In genomic region chr5:39021413-39021812, GRCh38 we compare ENCODE assay signal across 25 cellular contexts. TPM values are rescaled to one million over a fixed set of nuclear protein-coding genes. Genes with fewer than 3 reads are reported as not detected.
A peak's percentile ranks its signal among the peaks of the same experiment; 100 is the strongest.
DNase-seq lines count a peak whose midpoint lies in the region; ATAC-seq and TF ChIP-seq lines count a peak whose summit lies in the region.
"Had no signal": no experiment of that assay in that cellular context is flagged by ENCODE, and none has a peak within 500 bp of the region (broad histone marks: within the 10 kb centered on the region; RNA-seq: fewer than 3 reads in every experiment).

No MANE protein-coding gene starts in this region.

- no peak overlapping the region for H3K4me3 Mint-ChIP-seq in WTC11
- H3K4me3 Mint-ChIP-seq: activated CD4-positive, alpha-beta T cell treated with anti-CD3 and anti-CD28 coated beads, Interleukin-2, amount 10 ng/mL, durations not matched to agents 24 days and 14 days; activated T-cell treated with anti-CD3 and anti-CD28 coated beads, Interleukin-2, amount 50 U/mL, for 4 hours; stimulated activated naive CD8-positive, alpha-beta T cell treated with anti-CD3 and anti-CD28 coated beads, Interleukin-15, amount 100 ng/mL, for 72 hours had no signal

- peaks cover 53% of the 10 kb centered on the region for H3K4me1 Mint-ChIP-seq in WTC11

- no peaks in the 10 kb centered on the region for H3K27me3 ChIP-seq in psoas muscle (ENCODE audit: insufficient read depth in 3 of 3, low read length in 2 of 3)
- H3K27me3 ChIP-seq: adrenal gland, brain microvascular endothelial cell, thyroid gland had no signal

- ATAC-seq in WTC11 (peak; percentile 88), psoas muscle (no peak), GM21360 (IDR thresholded peaks at IDR 0.05; ENCODE audit: unreplicated experiment) (no peak), GM19395 (IDR thresholded peaks at IDR 0.05; ENCODE audit: unreplicated experiment) (no peak)
- ATAC-seq: activated T-cell treated with anti-CD3 and anti-CD28 coated beads, Interleukin-2, amount 50 U/mL, for 4 hours; esophagus mucosa; sciatic nerve; stimulated activated naive CD8-positive, alpha-beta T cell treated with anti-CD3 and anti-CD28 coated beads, Interleukin-15, amount 100 ng/mL, for 72 hours had no signal

- peak overlapping the region; percentile 33 for H3K27ac ChIP-seq in psoas muscle
- H3K27ac ChIP-seq: adrenal gland, brain microvascular endothelial cell, C4-2B, thyroid gland had no signal

- H3K27me3 Mint-ChIP-seq in WTC11 (ENCODE audit: low read depth): no peaks in the 10 kb centered on the region
- H3K27me3 Mint-ChIP-seq: activated CD4-positive, alpha-beta T cell treated with anti-CD3 and anti-CD28 coated beads, Interleukin-2, amount 10 ng/mL, durations not matched to agents 24 days and 14 days; stimulated activated naive CD8-positive, alpha-beta T cell treated with anti-CD3 and anti-CD28 coated beads, Interleukin-15, amount 100 ng/mL, for 72 hours had no signal

- no peaks in the 10 kb centered on the region for H3K9me3 ChIP-seq in psoas muscle
- H3K9me3 ChIP-seq: adrenal gland, SK-N-SH, thyroid gland had no signal

- peaks cover 15% of the 10 kb centered on the region for H3K36me3 Mint-ChIP-seq in WTC11

- POLR2A ChIA-PET in WTC11 (lab: Charles Lee): no interaction called here

- CTCF ChIA-PET in WTC11 (lab: Charles Lee): interaction anchor here (0.6 to 1.0 kb wide), 2 partner anchors 27 to 60 kb away, joined by 3 to 4 read pairs; no protein-coding TSS in a partner anchor

- peak; percentile 21 for DNase-seq in HCEC 1CT
- DNase-seq in WTC11 (ENCODE audit: low spot score): peak; percentile 15
- DNase-seq in kidney tubule cell (ENCODE audit: low spot score): peak; percentile 6
- DNase-seq in psoas muscle: no peak
- DNase-seq in mucosa of gallbladder (ENCODE audit: low spot score): no peak
- DNase-seq in NCI-H2029 treated with DMSO at 0.1 percent for 48 hours (lab: John Stamatoyannopoulos, UW): no peak
- DNase-seq: activated CD4-positive, alpha-beta T cell treated with anti-CD3 and anti-CD28 coated beads, Interleukin-2, amount 10 ng/mL, durations not matched to agents 24 days and 14 days; activated naive CD4-positive, alpha-beta T cell treated with Interleukin-2 at 50 U/mL for 16 hours; activated T-cell treated with anti-CD3 and anti-CD28 coated beads, Interleukin-2, amount 50 U/mL, for 4 hours; adrenal gland; brain microvascular endothelial cell; effector memory CD4-positive, alpha-beta T cell; foreskin melanocyte; mammary epithelial cell; NCI-H1048; NCI-H187; NCI-H748 treated with DMSO at 0.1 percent for 48 hours; SK-N-SH; stimulated activated naive CD8-positive, alpha-beta T cell treated with anti-CD3 and anti-CD28 coated beads, Interleukin-15, amount 100 ng/mL, for 72 hours had no signal

- 41 to 56% (median 44%) methylated on average over 1 of the region's 1 CpG for WGBS in psoas muscle, 3 donors

- H3K4me3 ChIP-seq in psoas muscle: no peak overlapping the region
- H3K4me3 ChIP-seq: adrenal gland, thyroid gland had no signal

- H3K4me1 ChIP-seq in psoas muscle: peaks cover 51% of the 10 kb centered on the region

- peaks cover 0 to 18% of the 10 kb centered on the region in 2 donors for H3K36me3 ChIP-seq in psoas muscle (ENCODE audit: insufficient read depth in 1 of 2, low read depth in 1 of 2)
- H3K36me3 ChIP-seq: adrenal gland, thyroid gland had no signal

- peak overlapping the region; percentile 60 for H3K27ac Mint-ChIP-seq in WTC11
- H3K27ac Mint-ChIP-seq: activated CD4-positive, alpha-beta T cell treated with anti-CD3 and anti-CD28 coated beads, Interleukin-2, amount 10 ng/mL, durations not matched to agents 24 days and 14 days; stimulated activated naive CD8-positive, alpha-beta T cell treated with anti-CD3 and anti-CD28 coated beads, Interleukin-15, amount 100 ng/mL, for 72 hours had no signal

- TF ChIP-seq CTCF in WTC11 (IDR thresholded peaks at IDR 0.05) (no peak), psoas muscle (IDR thresholded peaks at IDR 0.05) (no peak)

- peaks cover 7% of the 10 kb centered on the region; the same call in 1 of the 2 replicates for H3K9me3 Mint-ChIP-seq in WTC11
- H3K9me3 Mint-ChIP-seq: activated T-cell treated with anti-CD3 and anti-CD28 coated beads, Interleukin-2, amount 50 U/mL, for 4 hours; stimulated activated naive CD8-positive, alpha-beta T cell treated with anti-CD3 and anti-CD28 coated beads, Interleukin-15, amount 100 ng/mL, for 72 hours had no signal

- intact Hi-C loops in psoas muscle (cut with DNase I): no loop called here

TF ChIP-seq in WTC11, 78 proteins besides CTCF, POLR2A, EP300 and RAD21:
- TF ChIP-seq NFE2L1 (CRISPR knock-in tag; IDR thresholded peaks at IDR 0.05) (peak; percentile 66; the same call in 1 of the 2 replicates), ZNF281 (CRISPR knock-in tag; IDR thresholded peaks at IDR 0.05) (peak; percentile 72; the same call in 1 of the 2 replicates), GRHL2 (CRISPR knock-in tag; IDR thresholded peaks at IDR 0.05; ENCODE audit: insufficient replicate concordance, severe bottlenecking) (no peak)

RNA-seq across cellular contexts. Expression of gene RICTOR, which starts 52.8 kb away (rescaled TPM):
- 20.7 to 23.0 TPM (median 22.4 TPM) in 3 replicates for total RNA-seq in WTC11 (2021)
- 10 to 100 TPM; 34.0 to 46.7 (median 41.0) TPM for total RNA-seq in psoas muscle
- polyA plus RNA-seq in psoas muscle: 1 to 10 TPM; 2.7 to 9.5 (median 6.4) TPM
- total RNA-seq in mucosa of gallbladder: 35.5 TPM

Comparison
In these comparisons a context has a peak if more than half of its experiments do, and no peak if none do; other contexts are left out.
1. DNase-seq: peak in HCEC 1CT (single experiment), WTC11 (single experiment) and kidney tubule cell (single experiment); none in psoas muscle (0 of 2), mucosa of gallbladder (single experiment) and NCI-H2029 treated with DMSO at 0.1 percent for 48 hours (single experiment).